1 cellular context compared by ENCODE assay signal in the genomic region with DNA sequence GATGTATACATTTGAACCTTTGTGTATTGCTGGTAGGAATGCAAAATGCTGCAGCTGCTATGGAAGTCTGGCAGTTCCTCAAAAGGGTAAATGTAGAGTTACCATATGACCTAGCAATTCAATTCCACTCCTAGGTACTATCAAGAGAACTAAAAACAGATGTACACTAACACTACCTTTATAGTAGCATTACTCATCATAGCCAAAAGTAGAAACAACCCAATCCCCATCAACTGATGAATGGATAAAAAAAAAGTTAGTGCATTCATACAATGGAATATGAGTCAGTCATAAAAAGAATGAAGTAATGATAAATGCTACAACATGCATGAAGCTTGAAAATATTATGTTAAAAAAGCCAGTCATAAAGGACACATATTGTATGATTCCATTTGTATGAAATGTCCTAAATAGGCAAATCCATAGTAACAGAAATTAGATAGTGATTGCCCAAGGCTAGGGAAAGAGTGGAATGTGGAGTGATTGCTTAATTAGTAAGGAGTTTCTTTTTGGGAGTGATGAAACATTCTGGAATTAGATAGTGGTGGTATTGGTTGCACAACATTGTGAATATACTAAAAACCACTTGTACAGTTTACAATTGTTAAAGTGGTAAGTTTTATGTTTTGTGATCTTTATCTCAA.
TF ChIP-seq lines count a peak whose summit lies in the region.

No MANE protein-coding gene starts in this region.

TF ChIP-seq in WTC11, 78 proteins besides CTCF, POLR2A, EP300 and RAD21 (continued from another document):
- TF ChIP-seq, protein P1, sequence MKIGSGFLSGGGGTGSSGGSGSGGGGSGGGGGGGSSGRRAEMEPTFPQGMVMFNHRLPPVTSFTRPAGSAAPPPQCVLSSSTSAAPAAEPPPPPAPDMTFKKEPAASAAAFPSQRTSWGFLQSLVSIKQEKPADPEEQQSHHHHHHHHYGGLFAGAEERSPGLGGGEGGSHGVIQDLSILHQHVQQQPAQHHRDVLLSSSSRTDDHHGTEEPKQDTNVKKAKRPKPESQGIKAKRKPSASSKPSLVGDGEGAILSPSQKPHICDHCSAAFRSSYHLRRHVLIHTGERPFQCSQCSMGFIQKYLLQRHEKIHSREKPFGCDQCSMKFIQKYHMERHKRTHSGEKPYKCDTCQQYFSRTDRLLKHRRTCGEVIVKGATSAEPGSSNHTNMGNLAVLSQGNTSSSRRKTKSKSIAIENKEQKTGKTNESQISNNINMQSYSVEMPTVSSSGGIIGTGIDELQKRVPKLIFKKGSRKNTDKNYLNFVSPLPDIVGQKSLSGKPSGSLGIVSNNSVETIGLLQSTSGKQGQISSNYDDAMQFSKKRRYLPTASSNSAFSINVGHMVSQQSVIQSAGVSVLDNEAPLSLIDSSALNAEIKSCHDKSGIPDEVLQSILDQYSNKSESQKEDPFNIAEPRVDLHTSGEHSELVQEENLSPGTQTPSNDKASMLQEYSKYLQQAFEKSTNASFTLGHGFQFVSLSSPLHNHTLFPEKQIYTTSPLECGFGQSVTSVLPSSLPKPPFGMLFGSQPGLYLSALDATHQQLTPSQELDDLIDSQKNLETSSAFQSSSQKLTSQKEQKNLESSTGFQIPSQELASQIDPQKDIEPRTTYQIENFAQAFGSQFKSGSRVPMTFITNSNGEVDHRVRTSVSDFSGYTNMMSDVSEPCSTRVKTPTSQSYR (CRISPR knock-in tag; IDR thresholded peaks at IDR 0.05) = no peak
- TF ChIP-seq ZNF671 (CRISPR knock-in tag; IDR thresholded peaks at IDR 0.05) (no peak), FOXJ3 (CRISPR knock-in tag; IDR thresholded peaks at IDR 0.05; ENCODE audit: borderline replicate concordance) (no peak), ETV6 (CRISPR knock-in tag; IDR thresholded peaks at IDR 0.05) (no peak), ARID4B (CRISPR knock-in tag; IDR thresholded peaks at IDR 0.05; ENCODE audit: borderline replicate concordance) (no peak), FOXK1 (CRISPR knock-in tag; IDR thresholded peaks at IDR 0.05) (no peak), ZBTB43 (CRISPR knock-in tag; IDR thresholded peaks at IDR 0.05) (no peak)
TF ChIP-seq in WTC11: peak in this region for 0.
